ENCODE assay signal across 8 cellular contexts in genomic region chr11:776459-777287, GRCh38. TPM values are rescaled to one million over a fixed set of nuclear protein-coding genes. Genes with fewer than 3 reads are reported as not detected.
DNase-seq lines count a peak whose midpoint lies in the region; ATAC-seq and TF ChIP-seq lines count a peak whose summit lies in the region.

No MANE protein-coding gene starts in this region.

- H3K23ac ChIP-seq in neuronal stem cell (ENCODE audit: low read depth, low read length, poor library complexity): peak overlapping the region; percentile 99

- peak overlapping the region; percentile 90 for H2BK5ac ChIP-seq in neuronal stem cell (ENCODE audit: low read length)

- H4K8ac ChIP-seq in neuronal stem cell (ENCODE audit: low read depth, low read length): no peak overlapping the region

- peak overlapping the region; percentile 98 for H3K9ac ChIP-seq in neuronal stem cell (ENCODE audit: low read depth, low read length, poor library complexity)

- H3K27ac Mint-ChIP-seq in WTC11: peak overlapping the region; percentile 83

- TF ChIP-seq CTCF in WTC11 (IDR thresholded peaks at IDR 0.05): no peak
- TF ChIP-seq CTCF in fibroblast of pulmonary artery (IDR thresholded peaks at IDR 0.05; ENCODE audit: low read length, missing control alignments): no peak

- no peaks in the 10 kb centered on the region for H3K27me3 ChIP-seq in neuronal stem cell (ENCODE audit: control insufficient read depth in 3 of 3, insufficient read depth in 3 of 3, low read depth in 1 of 3, low read length in 3 of 3)

- no CpG with 5 or more reads among the region's 68 CpGs for WGBS in neuronal stem cell (ENCODE audit: extremely low coverage in 2 of 2, insufficient read length in 2 of 2, insufficient replicate concordance in 1 of 2), 2 donors

- peak overlapping the region; percentile 90 for H3K14ac ChIP-seq in neuronal stem cell (ENCODE audit: low read length)

- H2BK15ac ChIP-seq in neuronal stem cell (ENCODE audit: low read length): peak overlapping the region; percentile 26

- peak overlapping the region; percentile 98 for H2AK5ac ChIP-seq in neuronal stem cell (ENCODE audit: low read depth, low read length)

- H3K79me1 ChIP-seq in neuronal stem cell (ENCODE audit: low read depth, low read length): peaks cover 25% of the 10 kb centered on the region

- H3K36me3 Mint-ChIP-seq in WTC11: peaks cover 9% of the 10 kb centered on the region; the same call in 1 of the 2 replicates

- DNase-seq in ELR (ENCODE audit: low read depth) (peak; percentile 56), WTC11 (ENCODE audit: low spot score) (peak; percentile 73), fibroblast of pulmonary artery (ENCODE audit: low read depth) (no peak), neuronal stem cell (ENCODE audit: low spot score) (no peak), SHP77 (lab: John Stamatoyannopoulos, UW) (no peak)
- DNase-seq in central memory CD4-positive, alpha-beta T cell: no peak

- peak overlapping the region; percentile 86 for H3K27ac ChIP-seq in neuronal stem cell (replicated peaks; ENCODE audit: low read length)

- POLR2A ChIA-PET in WTC11 (lab: Charles Lee): interaction anchor here (0.6 to 2.3 kb wide), 8 partner anchors 13 to 211 kb away, joined by 3 to 10 read pairs (median 4); partner anchors contain the start of genes PIDD1 and TALDO1

- H2AFZ ChIP-seq in neuronal stem cell (ENCODE audit: low read length): peak overlapping the region; percentile 97

- H3K18ac ChIP-seq in neuronal stem cell (ENCODE audit: low read length): peak overlapping the region; percentile 99

- H3K4me1 Mint-ChIP-seq in WTC11: peaks cover 22% of the 10 kb centered on the region

- H3K4me3 Mint-ChIP-seq in WTC11: peak overlapping the region; percentile 88

- H3K4me2 ChIP-seq in neuronal stem cell (ENCODE audit: insufficient read depth, low read length, poor library complexity, severe bottlenecking): peak overlapping the region; percentile 93

- H3K36me3 ChIP-seq in neuronal stem cell (replicated peaks in 1 of 2; ENCODE audit: control insufficient read depth in 2 of 2, insufficient read depth in 2 of 2, low read length in 2 of 2): peaks cover 15 to 55% of the 10 kb centered on the region in 2 donors

- H2BK12ac ChIP-seq in neuronal stem cell (ENCODE audit: low read length): no peak overlapping the region

- H3K9me3 Mint-ChIP-seq in WTC11: no peaks in the 10 kb centered on the region

- H3K9me3 ChIP-seq in neuronal stem cell (replicated peaks in 1 of 2; ENCODE audit: control insufficient read depth in 2 of 2, insufficient read depth in 1 of 2, low read depth in 1 of 2, low read length in 2 of 2): no peaks in the 10 kb centered on the region

- H3K4ac ChIP-seq in neuronal stem cell (ENCODE audit: low read length): peak overlapping the region; percentile 84

- no peaks in the 10 kb centered on the region for H3K27me3 Mint-ChIP-seq in WTC11 (ENCODE audit: low read depth)

- ATAC-seq in GM19467 (IDR thresholded peaks at IDR 0.05; ENCODE audit: unreplicated experiment): peak; percentile 7
- ATAC-seq in HG03565 (IDR thresholded peaks at IDR 0.05; ENCODE audit: unreplicated experiment): peak; percentile 12
- ATAC-seq in WTC11: peak; percentile 59

- peak overlapping the region; percentile 72 for H2BK120ac ChIP-seq in neuronal stem cell (ENCODE audit: low read depth, low read length)

- H3K4me1 ChIP-seq in neuronal stem cell (ENCODE audit: control insufficient read depth in 2 of 2, insufficient read depth in 1 of 2, low read depth in 1 of 2, low read length in 2 of 2): peaks cover 8 to 19% of the 10 kb centered on the region in 2 donors

- CTCF ChIA-PET in WTC11 (lab: Charles Lee): interaction anchor here (0.7 to 2.3 kb wide), 15 partner anchors 10 to 168 kb away, joined by 3 to 12 read pairs (median 4); partner anchors contain the start of genes CEND1, PNPLA2, TALDO1 and TMEM80

- peak overlapping the region; percentile 74 for H3K4me3 ChIP-seq in fibroblast of pulmonary artery (replicated peaks; ENCODE audit: low read depth, low read length)
- H3K4me3 ChIP-seq in neuronal stem cell (ENCODE audit: low read length in 2 of 2): peak overlapping the region; percentile 61 to 97

- H4K91ac ChIP-seq in neuronal stem cell (ENCODE audit: low read depth, low read length, poor library complexity): peak overlapping the region; percentile 89

TF ChIP-seq in WTC11, 78 proteins besides CTCF, POLR2A, EP300 and RAD21 (continues in another document):
- TF ChIP-seq NFE2L1 (CRISPR knock-in tag; IDR thresholded peaks at IDR 0.05): no peak
- TF ChIP-seq ZNF121 (CRISPR knock-in tag; IDR thresholded peaks at IDR 0.05): no peak
- TF ChIP-seq JAZF1 (CRISPR knock-in tag; IDR thresholded peaks at IDR 0.05): no peak
- no peak for TF ChIP-seq ZNF416 (CRISPR knock-in tag; IDR thresholded peaks at IDR 0.05)
- TF ChIP-seq KAT7 (CRISPR knock-in tag; IDR thresholded peaks at IDR 0.05; ENCODE audit: borderline replicate concordance): 0 out of 2 replicates have a peak, but pooled peaks have one; percentile 59
- no peak for TF ChIP-seq RELA (CRISPR knock-in tag; IDR thresholded peaks at IDR 0.05; ENCODE audit: borderline replicate concordance)
- TF ChIP-seq FOXK1 (CRISPR knock-in tag; IDR thresholded peaks at IDR 0.05): peak; percentile 24; the same call in 1 of the 2 replicates
- 0 out of 2 replicates have a peak, but pooled peaks have one; percentile 6 for TF ChIP-seq HMGXB4 (CRISPR knock-in tag; IDR thresholded peaks at IDR 0.05)
- TF ChIP-seq ATF3 (CRISPR knock-in tag; conservative IDR thresholded peaks at IDR 0.05): no peak
- no peak for TF ChIP-seq GABPB1 (CRISPR knock-in tag; IDR thresholded peaks at IDR 0.05)
- TF ChIP-seq AFF4 (CRISPR knock-in tag; IDR thresholded peaks at IDR 0.05; ENCODE audit: borderline replicate concordance): no peak
- no peak for TF ChIP-seq PREB (CRISPR knock-in tag; IDR thresholded peaks at IDR 0.05; ENCODE audit: borderline replicate concordance)

RNA-seq across cellular contexts. Expression of gene GATD1, which starts 0.6 kb away (rescaled TPM):
- 81.9 to 87.6 TPM (median 87.5 TPM) in 3 replicates for total RNA-seq in WTC11 (2021)
- 45.2 TPM for polyA plus RNA-seq in neuronal stem cell (2013, experiment 1 of 2)
- 42.6 TPM for polyA plus RNA-seq in neuronal stem cell (2013, experiment 2 of 2)

RNA-seq across cellular contexts. Expression of gene CEND1, which starts 13.2 kb away (rescaled TPM):
- total RNA-seq in WTC11 (2021): 2.0 to 3.1 TPM (median 2.7 TPM) in 3 replicates
- 2.6 TPM for polyA plus RNA-seq in neuronal stem cell (2013, experiment 1 of 2)
- polyA plus RNA-seq in neuronal stem cell (2013, experiment 2 of 2): 2.7 TPM

RNA-seq across cellular contexts. Expression of gene SLC25A22, which starts 21.4 kb away (rescaled TPM):
- 35.0 to 44.8 TPM (median 36.7 TPM) in 3 replicates for total RNA-seq in WTC11 (2021)
- 26.6 TPM for polyA plus RNA-seq in neuronal stem cell (2013, experiment 1 of 2)
- 26.0 TPM for polyA plus RNA-seq in neuronal stem cell (2013, experiment 2 of 2)

RNA-seq across cellular contexts. Expression of gene PIDD1, which starts 28.4 kb away (rescaled TPM):
- 54.9 to 59.4 TPM (median 56.8 TPM) in 3 replicates for total RNA-seq in WTC11 (2021)
- polyA plus RNA-seq in neuronal stem cell (2013, experiment 1 of 2): 30.8 TPM
- polyA plus RNA-seq in neuronal stem cell (2013, experiment 2 of 2): 31.2 TPM

RNA-seq across cellular contexts. Expression of gene TALDO1, which starts 29.4 kb away (rescaled TPM):
- total RNA-seq in WTC11 (2021): 314 to 352 TPM (median 343 TPM) in 3 replicates
- 111 TPM for polyA plus RNA-seq in neuronal stem cell (2013, experiment 1 of 2)
- polyA plus RNA-seq in neuronal stem cell (2013, experiment 2 of 2): 112 TPM

Comparison
In these comparisons a context has a peak if more than half of its experiments do, and no peak if none do; other contexts are left out.
1. DNase-seq: peak in ELR (single experiment) and WTC11 (single experiment); none in fibroblast of pulmonary artery (single experiment), neuronal stem cell (single experiment), central memory CD4-positive, alpha-beta T cell (single experiment) and SHP77 (0 of 2).
2. ATAC-seq: peak in every context shown above with its lines; median percentile 59 in WTC11; 12 in HG03565; 7 in GM19467.